26 cellular contexts compared by ENCODE assay signal in the genomic region with DNA sequence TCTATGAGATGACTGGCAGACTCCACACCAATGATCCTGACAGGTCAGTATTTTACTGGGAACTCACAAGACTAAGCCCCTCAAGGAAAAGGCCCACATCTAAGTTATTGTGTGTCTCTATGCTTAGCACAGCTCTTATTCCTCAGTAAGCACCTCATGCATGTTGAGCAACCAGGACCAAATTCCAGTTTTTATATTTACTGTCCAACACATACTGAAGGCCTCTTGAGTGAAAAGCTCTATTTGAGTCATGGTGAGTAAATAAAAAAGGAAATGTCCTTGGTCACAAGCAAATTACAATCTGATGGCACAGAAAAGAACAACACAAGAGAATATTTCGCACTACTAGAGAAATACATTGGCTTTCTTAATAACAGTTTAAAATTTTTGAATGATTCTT.
DNase-seq lines count a peak whose midpoint lies in the region; ATAC-seq, FAIRE-seq and TF ChIP-seq lines count a peak whose summit lies in the region.
"Had no signal": no experiment of that assay in that cellular context is flagged by ENCODE, and none has a peak within 500 bp of the region (broad histone marks: within the 10 kb centered on the region; RNA-seq: fewer than 3 reads in every experiment).

No MANE protein-coding gene starts in this region.

- H2AFZ ChIP-seq in ACC112 (ENCODE audit: low read length, unreplicated experiment) (no peak overlapping the region), HepG2 (ENCODE audit: low read length) (no peak overlapping the region)

- no peaks in the 10 kb centered on the region for H3K27me3 ChIP-seq in ACC112 (ENCODE audit: insufficient read depth, low read length)
- H3K27me3 ChIP-seq in HepG2 (ENCODE audit: control insufficient read depth in 1 of 2, insufficient read depth in 2 of 2, low read length in 2 of 2): no peaks in the 10 kb centered on the region
- H3K27me3 ChIP-seq: heart left ventricle, spleen, vagina had no signal

- in situ Hi-C loops in HepG2 (cut with HindIII; ENCODE audit: extremely low pct_ligation_motif_present, low pct_unique_long_range_greater_than_20kb): loop anchor here (25.0 kb wide), 1 partner anchor 872 kb away; a partner anchor contains a TSS

- H3K79me2 ChIP-seq in ACC112 (ENCODE audit: control insufficient read depth, insufficient read depth, low read length, unreplicated experiment) (no peaks in the 10 kb centered on the region), HepG2 (ENCODE audit: insufficient read depth, low read length) (no peaks in the 10 kb centered on the region)

- peak; percentile 66 to 88; a peak in 3 of 4 replicates for TF ChIP-seq EP300 in HepG2 (IDR thresholded peaks at IDR 0.05; ENCODE audit: low read depth in 2 of 2, low read length in 2 of 2)
- TF ChIP-seq EP300 in HepG2 (CRISPR knock-in tag; IDR thresholded peaks at IDR 0.05; ENCODE audit: borderline replicate concordance): peak; percentile 57; the same call in 1 of the 2 replicates

- no TSS peak for BruUV-seq in HepG2 (replicated peaks; lab: Mats Ljungman, UMichigan)

- CTCF ChIA-PET in HepG2 (lab: Yijun Ruan, JAX; ENCODE audit: low intra/inter-chr PET ratio, low total read pairs): no interaction called here
- CTCF ChIA-PET in activated CD4-positive, alpha-beta T cell treated with anti-CD3 and anti-CD28 coated beads for 36 hours (lab: Charles Lee): no interaction called here
- CTCF ChIA-PET in activated CD4-positive, alpha-beta memory T cell treated with anti-CD3 and anti-CD28 coated beads for 36 hours (lab: Charles Lee): no interaction called here

- TF ChIP-seq CTCF in epithelial cell of esophagus (IDR thresholded peaks at IDR 0.05; ENCODE audit: insufficient read depth, low read depth, low read length, missing control alignments) (no peak), HepG2 (CRISPR knock-in tag; IDR thresholded peaks at IDR 0.05) (no peak)

- peak; percentile 84 for FAIRE-seq in HepG2 (lab: Jason Lieb, UNC)

- peak; percentile 46 for DNase-seq in HT-29 (ENCODE audit: low spot score)
- peak; percentile 50 for DNase-seq in epithelial cell of esophagus (ENCODE audit: low read depth)
- DNase-seq in HepG2 (ENCODE audit: low spot score): peak; percentile 89
- no peak for DNase-seq in SKM-1 treated with dmso at 0.1 percent for 144 hours (lab: John Stamatoyannopoulos, UW; ENCODE audit: unreplicated experiment)
- DNase-seq in activated CD4-positive, alpha-beta T cell treated with anti-CD3 and anti-CD28 coated beads for 36 hours: no peak
- DNase-seq in activated CD4-positive, alpha-beta memory T cell treated with anti-CD3 and anti-CD28 coated beads for 36 hours: no peak
- DNase-seq: activated gamma-delta T cell treated with Interleukin-2 at 50 U/mL for 16 hours; amniotic stem cell; CD4-positive, CD25-positive, alpha-beta regulatory T cell; central memory CD4-positive, alpha-beta T cell; DMS153; heart left ventricle; Karpas-422; NCI-H1105; NCI-H526 treated with DMSO at 0.1 percent for 48 hours; SHP77 treated with DMSO at 0.1 percent for 48 hours; spleen; substantia nigra; T-helper 1 cell had no signal

- peak overlapping the region; percentile 14; the same call in 1 of the 2 replicates for H3K4me2 ChIP-seq in HepG2 (ENCODE audit: low read depth, low read length)

- 2% methylated on average over 1 of the region's 1 CpG for WGBS in HepG2 (ENCODE audit: low lambda C conversion rate)

- peak overlapping the region; percentile 44; the same call in 1 of the 2 replicates for H3K27ac ChIP-seq in ACC112 (ENCODE audit: low read depth, low read length)
- no peak overlapping the region for H3K27ac ChIP-seq in HepG2 (ENCODE audit: extremely low read length, insufficient read depth, low read length)
- H3K27ac ChIP-seq: heart left ventricle, spleen, vagina, VCaP had no signal

- TF ChIP-seq RAD21 in HepG2 (CRISPR knock-in tag; IDR thresholded peaks at IDR 0.05): no peak

- intact Hi-C loops in HepG2 (cut with micrococcal nuclease; ENCODE audit: unreplicated experiment): no loop called here
- intact Hi-C loops in activated CD4-positive, alpha-beta T cell treated with anti-CD3 and anti-CD28 coated beads for 36 hours (cut with DNase I, micrococcal nuclease): no loop called here
- intact Hi-C loops in activated CD4-positive, alpha-beta memory T cell treated with anti-CD3 and anti-CD28 coated beads for 36 hours (cut with micrococcal nuclease): no loop called here

- H3K9me3 Mint-ChIP-seq in activated CD4-positive, alpha-beta T cell treated with anti-CD3 and anti-CD28 coated beads for 36 hours (ENCODE audit: low read depth): no peaks in the 10 kb centered on the region
- no peaks in the 10 kb centered on the region for H3K9me3 Mint-ChIP-seq in activated CD4-positive, alpha-beta memory T cell treated with anti-CD3 and anti-CD28 coated beads for 36 hours
- H3K9me3 Mint-ChIP-seq: neural crest cell had no signal

- no peaks in the 10 kb centered on the region for H4K20me1 ChIP-seq in HepG2 (ENCODE audit: insufficient read depth, low read length)

- H3K27me3 Mint-ChIP-seq in activated CD4-positive, alpha-beta T cell treated with anti-CD3 and anti-CD28 coated beads for 36 hours: peaks cover 4% of the 10 kb centered on the region
- peaks cover 2% of the 10 kb centered on the region for H3K27me3 Mint-ChIP-seq in activated CD4-positive, alpha-beta memory T cell treated with anti-CD3 and anti-CD28 coated beads for 36 hours
- H3K27me3 Mint-ChIP-seq: progenitor cell of endocrine pancreas had no signal

- no peaks in the 10 kb centered on the region for H3K9me3 ChIP-seq in HepG2 (ENCODE audit: low read length)
- H3K9me3 ChIP-seq: heart left ventricle, spleen, vagina had no signal

- peak; percentile 100 for ATAC-seq in HepG2
- no peak for ATAC-seq in activated CD4-positive, alpha-beta T cell treated with anti-CD3 and anti-CD28 coated beads for 36 hours
- no peak for ATAC-seq in GM21390 (IDR thresholded peaks at IDR 0.05; ENCODE audit: unreplicated experiment)
- ATAC-seq: esophagus mucosa, heart left ventricle had no signal

- H3K4me1 Mint-ChIP-seq in activated CD4-positive, alpha-beta T cell treated with anti-CD3 and anti-CD28 coated beads for 36 hours: no peaks in the 10 kb centered on the region
- H3K4me1 Mint-ChIP-seq in activated CD4-positive, alpha-beta memory T cell treated with anti-CD3 and anti-CD28 coated beads for 36 hours (ENCODE audit: low read depth): no peaks in the 10 kb centered on the region
- H3K4me1 Mint-ChIP-seq: CD4-positive, CD25-positive, alpha-beta regulatory T cell had no signal

- H3K36me3 ChIP-seq in ACC112 (ENCODE audit: insufficient read depth, low read length): no peaks in the 10 kb centered on the region
- no peaks in the 10 kb centered on the region for H3K36me3 ChIP-seq in HepG2 (replicated peaks in 1 of 2; ENCODE audit: control insufficient read depth in 1 of 2, insufficient read depth in 2 of 2, low read length in 2 of 2)
- H3K36me3 ChIP-seq: heart left ventricle, spleen, vagina had no signal

- H3K27ac Mint-ChIP-seq in activated CD4-positive, alpha-beta T cell treated with anti-CD3 and anti-CD28 coated beads for 36 hours: no peak overlapping the region
- no peak overlapping the region for H3K27ac Mint-ChIP-seq in activated CD4-positive, alpha-beta memory T cell treated with anti-CD3 and anti-CD28 coated beads for 36 hours
- H3K27ac Mint-ChIP-seq: CD4-positive, CD25-positive, alpha-beta regulatory T cell; progenitor cell of endocrine pancreas had no signal

- H3K4me3 Mint-ChIP-seq in activated CD4-positive, alpha-beta T cell treated with anti-CD3 and anti-CD28 coated beads for 36 hours: no peak overlapping the region
- no peak overlapping the region for H3K4me3 Mint-ChIP-seq in activated CD4-positive, alpha-beta memory T cell treated with anti-CD3 and anti-CD28 coated beads for 36 hours
- H3K4me3 Mint-ChIP-seq: CD4-positive, CD25-positive, alpha-beta regulatory T cell; neural crest cell had no signal

- TF ChIP-seq POLR2A in HepG2 (IDR thresholded peaks at IDR 0.05; ENCODE audit: insufficient read depth in 1 of 2, low read depth in 2 of 2, low read length in 2 of 2): no peak

- POLR2A ChIA-PET in HepG2 (lab: Yijun Ruan, JAX): no interaction called here
- POLR2A ChIA-PET in activated CD4-positive, alpha-beta T cell treated with anti-CD3 and anti-CD28 coated beads for 36 hours (lab: Charles Lee): no interaction called here
- POLR2A ChIA-PET in activated CD4-positive, alpha-beta memory T cell treated with anti-CD3 and anti-CD28 coated beads for 36 hours (lab: Charles Lee): no interaction called here

- no peak overlapping the region for H3K9ac ChIP-seq in HepG2 (ENCODE audit: insufficient read depth, low read depth, low read length)

- peaks cover 31% of the 10 kb centered on the region for H3K4me1 ChIP-seq in ACC112 (ENCODE audit: control insufficient read depth, insufficient read depth, low read length, unreplicated experiment)
- H3K4me1 ChIP-seq in HepG2 (ENCODE audit: insufficient read depth, low read length): peaks cover 15% of the 10 kb centered on the region
- H3K4me1 ChIP-seq: heart left ventricle, spleen had no signal

- H3K36me3 Mint-ChIP-seq in activated CD4-positive, alpha-beta T cell treated with anti-CD3 and anti-CD28 coated beads for 36 hours (ENCODE audit: low read depth): no peaks in the 10 kb centered on the region
- no peaks in the 10 kb centered on the region for H3K36me3 Mint-ChIP-seq in activated CD4-positive, alpha-beta memory T cell treated with anti-CD3 and anti-CD28 coated beads for 36 hours
- H3K36me3 Mint-ChIP-seq: CD4-positive, CD25-positive, alpha-beta regulatory T cell had no signal

- no peak overlapping the region for H3K4me3 ChIP-seq in ACC112 (ENCODE audit: low read depth, low read length)
- no peak overlapping the region for H3K4me3 ChIP-seq in epithelial cell of esophagus (ENCODE audit: low read length)
- H3K4me3 ChIP-seq in HepG2 (replicated peaks in 1 of 3; ENCODE audit: insufficient read depth in 1 of 3, low read depth in 2 of 3, low read length in 3 of 3): no peak overlapping the region
- H3K4me3 ChIP-seq: heart left ventricle, spleen, vagina had no signal

TF ChIP-seq in HepG2, 621 proteins besides CTCF, POLR2A, EP300 and RAD21 (continues in another document):
- peak; percentile 74 for TF ChIP-seq BCL6 (CRISPR knock-in tag; IDR thresholded peaks at IDR 0.05)
- TF ChIP-seq FOXA1 (IDR thresholded peaks at IDR 0.05): peak; percentile 41; the same call in 1 of the 2 replicates
- TF ChIP-seq FOXA1 (CRISPR knock-in tag; IDR thresholded peaks at IDR 0.05): peak; percentile 84
- no peak for TF ChIP-seq GTF2F1 (IDR thresholded peaks at IDR 0.05; ENCODE audit: low read length)
- peak; percentile 78 for TF ChIP-seq TEAD3 (CRISPR knock-in tag; optimal IDR thresholded peaks at IDR 0.05; ENCODE audit: borderline replicate concordance)
- TF ChIP-seq SOX5 (CRISPR knock-in tag; IDR thresholded peaks at IDR 0.05; ENCODE audit: borderline replicate concordance): peak; percentile 89
- TF ChIP-seq KLF12 (CRISPR knock-in tag; IDR thresholded peaks at IDR 0.05; ENCODE audit: borderline replicate concordance): no peak
- TF ChIP-seq SAP130 (CRISPR knock-in tag; IDR thresholded peaks at IDR 0.05; ENCODE audit: low read depth): peak; percentile 64

Comparison
In these comparisons a context has a peak if more than half of its experiments do, and no peak if none do; other contexts are left out.
1. DNase-seq: peak in HT-29 (single experiment), epithelial cell of esophagus (single experiment) and HepG2 (single experiment); none in SKM-1 treated with dmso at 0.1 percent for 144 hours (single experiment), activated CD4-positive, alpha-beta T cell treated with anti-CD3 and anti-CD28 coated beads for 36 hours (single experiment) and activated CD4-positive, alpha-beta memory T cell treated with anti-CD3 and anti-CD28 coated beads for 36 hours (single experiment).